Comparison of ENCODE assay signal across 8 cellular contexts in the genomic region with DNA sequence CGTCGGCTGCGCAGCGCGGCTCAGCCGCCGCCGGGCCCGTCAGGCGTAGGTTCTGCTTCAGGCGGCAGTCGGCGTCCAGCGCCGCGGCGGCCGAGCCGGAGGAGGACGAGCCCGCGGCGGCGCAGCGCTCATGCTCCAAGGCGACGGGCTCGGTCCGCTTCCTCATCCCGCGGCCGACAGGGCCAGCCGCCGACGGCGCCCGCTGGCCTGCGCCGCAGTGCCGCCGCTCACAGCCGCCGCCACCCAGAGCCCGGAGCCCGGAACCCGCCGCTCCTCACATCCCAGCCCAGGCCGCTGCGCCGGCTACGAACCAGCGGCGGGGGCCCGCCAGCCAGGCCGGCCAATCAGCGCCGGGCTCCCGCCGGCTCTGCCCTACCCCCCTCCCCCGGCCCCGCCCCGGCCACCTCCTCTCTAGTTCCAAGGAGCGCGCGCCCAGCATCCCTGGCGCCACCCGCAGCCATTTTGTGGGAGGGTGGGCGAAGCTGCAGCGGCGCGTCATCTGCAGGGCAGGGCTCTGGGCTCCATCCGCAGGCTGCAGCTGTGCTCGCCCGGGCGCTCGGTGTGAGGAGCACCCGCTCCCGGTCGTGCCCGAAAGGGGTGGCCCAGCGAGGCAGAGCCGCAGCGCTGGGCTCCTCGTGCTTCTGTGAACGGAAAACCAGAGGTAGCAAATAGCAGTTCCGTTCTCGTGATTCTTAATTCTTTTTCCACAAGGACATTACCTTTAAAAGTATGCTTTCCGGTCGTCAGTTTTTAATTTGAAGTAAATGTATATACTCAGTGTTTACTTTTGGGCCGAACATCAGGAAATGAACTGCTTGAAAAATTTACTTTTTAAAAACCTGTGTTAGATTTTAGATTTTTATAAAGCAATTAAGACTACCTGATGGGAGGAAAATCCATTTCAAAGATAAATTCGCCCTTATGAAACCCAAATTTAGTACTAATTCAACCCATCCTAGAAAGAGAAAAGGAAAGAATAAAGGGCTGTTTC. TPM values are rescaled to one million over a fixed set of nuclear protein-coding genes. Genes with fewer than 3 reads are reported as not detected.
DNase-seq lines count a peak whose midpoint lies in the region; ATAC-seq and TF ChIP-seq lines count a peak whose summit lies in the region.

A gene (minus strand): TSS at position 298 of the 991 bp plus-strand sequence. CDS start 132 bp downstream, at position 166.

- peaks cover 0 to 27% (median 23%) of the 10 kb centered on the region in 6 donors for H3K4me1 ChIP-seq in spleen

- TF ChIP-seq CTCF in AG10803 (conservative IDR thresholded peaks at IDR 0.05; ENCODE audit: low read length) (peak; percentile 13; the same call in 1 of the 2 replicates), spleen (IDR thresholded peaks at IDR 0.05 in 8 of 11, conservative IDR thresholded peaks at IDR 0.05 in 3 of 11) (peak in 3 of 11 experiments; percentile 17 to 37 (median 33))

- H3K36me3 ChIP-seq in spleen = no peaks in the 10 kb centered on the region

- intact Hi-C loops in spleen (cut with DNase I; ENCODE audit: low total_unique reads) = loop anchor here (10.0 kb wide), 1 partner anchor 306 kb away; a partner anchor contains a TSS

- TF ChIP-seq POLR2A in spleen (IDR thresholded peaks at IDR 0.05) = peak in 1 of 3 donors; percentile 61

- 0 to 3% (median 1%) methylated on average over 13 to 91 of the region's 91 CpGs for WGBS in spleen, 5 donors

- DNase-seq in AG10803 (ENCODE audit: low read depth) (peak; percentile 97), NCI-H345 treated with DMSO at 0.1 percent for 48 hours (lab: John Stamatoyannopoulos, UW; ENCODE audit: unreplicated experiment) (peak; percentile 94), caudate nucleus (lab: John Stamatoyannopoulos, UW) (peak; percentile 55 to 98 (median 95)), inferior parietal cortex (ENCODE audit: extremely low spot score) (peak; percentile 92), spleen (peak; percentile 99)
- peak; percentile 85 to 91 (median 89) for DNase-seq in activated CD4-positive, CD25-positive, alpha-beta regulatory T cell (lab: John Stamatoyannopoulos, UW)

- H3K9me3 ChIP-seq in spleen = no peaks in the 10 kb centered on the region

- H3K27ac ChIP-seq in caudate nucleus (ENCODE audit: low read depth, low read length) = peak within 1 kb of the TSS; percentile 84
- H3K27ac ChIP-seq in spleen = peak within 1 kb of the TSS; percentile 69 to 91 (median 88)

- no peaks in the 10 kb centered on the region for H3K27me3 ChIP-seq in spleen (replicated peaks in 1 of 7)

- peak within 1 kb of the TSS; percentile 76 for H3K4me3 ChIP-seq in AG10803 (ENCODE audit: low read length)
- peak within 1 kb of the TSS; percentile 64 to 94 (median 81) for H3K4me3 ChIP-seq in spleen

- ATAC-seq in GM19035 (IDR thresholded peaks at IDR 0.05; ENCODE audit: unreplicated experiment) (peak; percentile 85), HG03342 (IDR thresholded peaks at IDR 0.05; ENCODE audit: unreplicated experiment) (peak; percentile 90)

RNA-seq across cellular contexts. Expression of the gene that starts here (rescaled TPM):
- total RNA-seq in spleen = 10 to 100 TPM; 21.5 to 36.9 (median 26.7) TPM
- 10 to 100 TPM; 16.1 to 20.0 (median 19.4) TPM for polyA plus RNA-seq in spleen

Comparison
In these comparisons a context has a peak if more than half of its experiments do, and no peak if none do; other contexts are left out.
1. Peak in every context shown above with its lines: DNase-seq, ATAC-seq, H3K4me3 ChIP-seq and H3K27ac ChIP-seq.